1 cellular context compared by ENCODE assay signal in the genomic region with DNA sequence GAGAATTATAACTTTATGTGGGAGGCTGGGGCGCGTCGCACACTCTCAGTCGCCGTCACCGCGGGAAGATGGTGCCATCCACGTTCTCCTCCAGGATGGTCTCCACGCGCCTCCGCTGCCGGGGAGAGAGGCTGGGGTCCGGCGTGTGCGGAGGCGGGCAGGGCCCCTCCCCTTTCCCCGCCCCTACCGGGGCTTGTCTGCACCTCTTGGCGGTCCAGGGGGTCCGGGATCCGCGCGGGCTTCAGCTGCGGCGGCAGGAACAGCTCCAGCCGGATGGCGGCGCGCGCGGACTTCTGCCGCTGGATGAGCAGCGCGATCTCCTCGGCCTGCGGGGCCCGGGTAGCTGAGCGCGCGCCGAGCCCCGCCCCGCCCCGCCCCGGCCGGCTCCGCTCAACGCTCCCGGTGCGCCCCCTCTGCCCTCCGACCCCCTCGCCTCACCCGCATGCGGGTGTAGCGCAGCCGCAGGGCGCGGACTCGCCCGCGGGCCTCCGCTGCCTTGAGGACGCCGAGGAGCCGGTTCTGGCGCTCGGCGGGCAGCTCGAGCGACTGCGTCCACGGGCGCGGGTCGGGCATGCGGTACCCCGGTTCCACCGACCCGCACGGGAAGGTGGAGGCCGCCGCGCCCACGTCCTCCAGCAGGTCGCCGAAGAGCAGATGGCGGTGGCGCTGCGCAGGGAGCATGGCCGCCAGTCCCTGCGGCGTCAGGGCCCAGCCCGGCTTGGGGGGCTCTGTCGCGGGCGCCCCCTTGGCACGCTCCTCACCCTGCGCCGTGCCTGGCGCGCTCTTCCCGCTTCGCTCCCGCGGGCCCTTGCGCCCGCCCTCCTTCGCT.
A peak's percentile ranks its signal among the peaks of the same experiment; 100 is the strongest.
TF ChIP-seq lines count a peak whose summit lies in the region.

No MANE protein-coding gene starts in this region.

TF ChIP-seq in HepG2, 621 proteins besides CTCF, POLR2A, EP300 and RAD21 (continued from another document and continues in another):
- TF ChIP-seq, protein P1, sequence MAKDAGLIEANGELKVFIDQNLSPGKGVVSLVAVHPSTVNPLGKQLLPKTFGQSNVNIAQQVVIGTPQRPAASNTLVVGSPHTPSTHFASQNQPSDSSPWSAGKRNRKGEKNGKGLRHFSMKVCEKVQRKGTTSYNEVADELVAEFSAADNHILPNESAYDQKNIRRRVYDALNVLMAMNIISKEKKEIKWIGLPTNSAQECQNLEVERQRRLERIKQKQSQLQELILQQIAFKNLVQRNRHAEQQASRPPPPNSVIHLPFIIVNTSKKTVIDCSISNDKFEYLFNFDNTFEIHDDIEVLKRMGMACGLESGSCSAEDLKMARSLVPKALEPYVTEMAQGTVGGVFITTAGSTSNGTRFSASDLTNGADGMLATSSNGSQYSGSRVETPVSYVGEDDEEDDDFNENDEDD (CRISPR knock-in tag; IDR thresholded peaks at IDR 0.05; ENCODE audit: borderline replicate concordance): peak; percentile 73
- no peak; the same call in 1 of the 2 replicates for TF ChIP-seq HNF4G (IDR thresholded peaks at IDR 0.05; ENCODE audit: borderline replicate concordance, low read depth, low read length)
- no peak for TF ChIP-seq HNF4G (CRISPR knock-in tag; IDR thresholded peaks at IDR 0.05; ENCODE audit: borderline replicate concordance, low read depth)
- TF ChIP-seq, protein P2, sequence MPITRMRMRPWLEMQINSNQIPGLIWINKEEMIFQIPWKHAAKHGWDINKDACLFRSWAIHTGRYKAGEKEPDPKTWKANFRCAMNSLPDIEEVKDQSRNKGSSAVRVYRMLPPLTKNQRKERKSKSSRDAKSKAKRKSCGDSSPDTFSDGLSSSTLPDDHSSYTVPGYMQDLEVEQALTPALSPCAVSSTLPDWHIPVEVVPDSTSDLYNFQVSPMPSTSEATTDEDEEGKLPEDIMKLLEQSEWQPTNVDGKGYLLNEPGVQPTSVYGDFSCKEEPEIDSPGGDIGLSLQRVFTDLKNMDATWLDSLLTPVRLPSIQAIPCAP (CRISPR knock-in tag; IDR thresholded peaks at IDR 0.05; ENCODE audit: low read depth): peak; percentile 70; the same call in 1 of the 2 replicates
- TF ChIP-seq, protein P3, sequence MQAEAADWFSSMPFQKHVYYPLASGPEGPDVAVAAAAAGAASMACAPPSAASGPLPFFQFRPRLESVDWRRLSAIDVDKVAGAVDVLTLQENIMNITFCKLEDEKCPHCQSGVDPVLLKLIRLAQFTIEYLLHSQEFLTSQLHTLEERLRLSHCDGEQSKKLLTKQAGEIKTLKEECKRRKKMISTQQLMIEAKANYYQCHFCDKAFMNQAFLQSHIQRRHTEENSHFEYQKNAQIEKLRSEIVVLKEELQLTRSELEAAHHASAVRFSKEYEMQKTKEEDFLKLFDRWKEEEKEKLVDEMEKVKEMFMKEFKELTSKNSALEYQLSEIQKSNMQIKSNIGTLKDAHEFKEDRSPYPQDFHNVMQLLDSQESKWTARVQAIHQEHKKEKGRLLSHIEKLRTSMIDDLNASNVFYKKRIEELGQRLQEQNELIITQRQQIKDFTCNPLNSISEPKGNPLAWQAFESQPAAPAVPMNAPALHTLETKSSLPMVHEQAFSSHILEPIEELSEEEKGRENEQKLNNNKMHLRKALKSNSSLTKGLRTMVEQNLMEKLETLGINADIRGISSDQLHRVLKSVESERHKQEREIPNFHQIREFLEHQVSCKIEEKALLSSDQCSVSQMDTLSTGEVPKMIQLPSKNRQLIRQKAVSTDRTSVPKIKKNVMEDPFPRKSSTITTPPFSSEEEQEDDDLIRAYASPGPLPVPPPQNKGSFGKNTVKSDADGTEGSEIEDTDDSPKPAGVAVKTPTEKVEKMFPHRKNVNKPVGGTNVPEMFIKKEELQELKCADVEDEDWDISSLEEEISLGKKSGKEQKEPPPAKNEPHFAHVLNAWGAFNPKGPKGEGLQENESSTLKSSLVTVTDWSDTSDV (CRISPR knock-in tag; IDR thresholded peaks at IDR 0.05): peak; percentile 12; the same call in 1 of the 2 replicates
- peak; percentile 64 for TF ChIP-seq ZFX (CRISPR knock-in tag; IDR thresholded peaks at IDR 0.05; ENCODE audit: low read depth)
- no peak for TF ChIP-seq SNAPC2 (CRISPR knock-in tag; IDR thresholded peaks at IDR 0.05)
- 0 out of 4 replicates have a peak, but pooled peaks of 1 of the 2 experiments have one; percentile 33 for TF ChIP-seq KLF16 (CRISPR knock-in tag; IDR thresholded peaks at IDR 0.05)
- no peak for TF ChIP-seq MAZ (IDR thresholded peaks at IDR 0.05; ENCODE audit: borderline replicate concordance, low read depth, low read length)
- TF ChIP-seq MAZ (CRISPR knock-in tag; IDR thresholded peaks at IDR 0.05; ENCODE audit: low read depth): peak; percentile 38; the same call in 1 of the 2 replicates
- no peak for TF ChIP-seq TEAD2 (CRISPR knock-in tag; IDR thresholded peaks at IDR 0.05)
- TF ChIP-seq GABPB1 (CRISPR knock-in tag; IDR thresholded peaks at IDR 0.05): peak; percentile 58
- TF ChIP-seq, protein P4, sequence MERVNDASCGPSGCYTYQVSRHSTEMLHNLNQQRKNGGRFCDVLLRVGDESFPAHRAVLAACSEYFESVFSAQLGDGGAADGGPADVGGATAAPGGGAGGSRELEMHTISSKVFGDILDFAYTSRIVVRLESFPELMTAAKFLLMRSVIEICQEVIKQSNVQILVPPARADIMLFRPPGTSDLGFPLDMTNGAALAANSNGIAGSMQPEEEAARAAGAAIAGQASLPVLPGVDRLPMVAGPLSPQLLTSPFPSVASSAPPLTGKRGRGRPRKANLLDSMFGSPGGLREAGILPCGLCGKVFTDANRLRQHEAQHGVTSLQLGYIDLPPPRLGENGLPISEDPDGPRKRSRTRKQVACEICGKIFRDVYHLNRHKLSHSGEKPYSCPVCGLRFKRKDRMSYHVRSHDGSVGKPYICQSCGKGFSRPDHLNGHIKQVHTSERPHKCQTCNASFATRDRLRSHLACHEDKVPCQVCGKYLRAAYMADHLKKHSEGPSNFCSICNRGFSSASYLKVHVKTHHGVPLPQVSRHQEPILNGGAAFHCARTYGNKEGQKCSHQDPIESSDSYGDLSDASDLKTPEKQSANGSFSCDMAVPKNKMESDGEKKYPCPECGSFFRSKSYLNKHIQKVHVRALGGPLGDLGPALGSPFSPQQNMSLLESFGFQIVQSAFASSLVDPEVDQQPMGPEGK (CRISPR knock-in tag; IDR thresholded peaks at IDR 0.05): peak; percentile 50; the same call in 1 of the 2 replicates
- TF ChIP-seq ERF (CRISPR knock-in tag; IDR thresholded peaks at IDR 0.05): peak; percentile 50; the same call in 1 of the 2 replicates
- TF ChIP-seq, protein P5, sequence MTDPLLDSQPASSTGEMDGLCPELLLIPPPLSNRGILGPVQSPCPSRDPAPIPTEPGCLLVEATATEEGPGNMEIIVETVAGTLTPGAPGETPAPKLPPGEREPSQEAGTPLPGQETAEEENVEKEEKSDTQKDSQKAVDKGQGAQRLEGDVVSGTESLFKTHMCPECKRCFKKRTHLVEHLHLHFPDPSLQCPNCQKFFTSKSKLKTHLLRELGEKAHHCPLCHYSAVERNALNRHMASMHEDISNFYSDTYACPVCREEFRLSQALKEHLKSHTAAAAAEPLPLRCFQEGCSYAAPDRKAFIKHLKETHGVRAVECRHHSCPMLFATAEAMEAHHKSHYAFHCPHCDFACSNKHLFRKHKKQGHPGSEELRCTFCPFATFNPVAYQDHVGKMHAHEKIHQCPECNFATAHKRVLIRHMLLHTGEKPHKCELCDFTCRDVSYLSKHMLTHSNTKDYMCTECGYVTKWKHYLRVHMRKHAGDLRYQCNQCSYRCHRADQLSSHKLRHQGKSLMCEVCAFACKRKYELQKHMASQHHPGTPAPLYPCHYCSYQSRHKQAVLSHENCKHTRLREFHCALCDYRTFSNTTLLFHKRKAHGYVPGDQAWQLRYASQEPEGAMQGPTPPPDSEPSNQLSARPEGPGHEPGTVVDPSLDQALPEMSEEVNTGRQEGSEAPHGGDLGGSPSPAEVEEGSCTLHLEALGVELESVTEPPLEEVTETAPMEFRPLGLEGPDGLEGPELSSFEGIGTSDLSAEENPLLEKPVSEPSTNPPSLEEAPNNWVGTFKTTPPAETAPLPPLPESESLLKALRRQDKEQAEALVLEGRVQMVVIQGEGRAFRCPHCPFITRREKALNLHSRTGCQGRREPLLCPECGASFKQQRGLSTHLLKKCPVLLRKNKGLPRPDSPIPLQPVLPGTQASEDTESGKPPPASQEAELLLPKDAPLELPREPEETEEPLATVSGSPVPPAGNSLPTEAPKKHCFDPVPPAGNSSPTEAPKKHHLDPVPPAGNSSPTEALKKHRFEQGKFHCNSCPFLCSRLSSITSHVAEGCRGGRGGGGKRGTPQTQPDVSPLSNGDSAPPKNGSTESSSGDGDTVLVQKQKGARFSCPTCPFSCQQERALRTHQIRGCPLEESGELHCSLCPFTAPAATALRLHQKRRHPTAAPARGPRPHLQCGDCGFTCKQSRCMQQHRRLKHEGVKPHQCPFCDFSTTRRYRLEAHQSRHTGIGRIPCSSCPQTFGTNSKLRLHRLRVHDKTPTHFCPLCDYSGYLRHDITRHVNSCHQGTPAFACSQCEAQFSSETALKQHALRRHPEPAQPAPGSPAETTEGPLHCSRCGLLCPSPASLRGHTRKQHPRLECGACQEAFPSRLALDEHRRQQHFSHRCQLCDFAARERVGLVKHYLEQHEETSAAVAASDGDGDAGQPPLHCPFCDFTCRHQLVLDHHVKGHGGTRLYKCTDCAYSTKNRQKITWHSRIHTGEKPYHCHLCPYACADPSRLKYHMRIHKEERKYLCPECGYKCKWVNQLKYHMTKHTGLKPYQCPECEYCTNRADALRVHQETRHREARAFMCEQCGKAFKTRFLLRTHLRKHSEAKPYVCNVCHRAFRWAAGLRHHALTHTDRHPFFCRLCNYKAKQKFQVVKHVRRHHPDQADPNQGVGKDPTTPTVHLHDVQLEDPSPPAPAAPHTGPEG (CRISPR knock-in tag; IDR thresholded peaks at IDR 0.05): peak; percentile 26; the same call in 1 of the 2 replicates
- TF ChIP-seq DNMT1 (CRISPR knock-in tag; IDR thresholded peaks at IDR 0.05): peak; percentile 88; the same call in 1 of the 2 replicates
- peak; percentile 88 for TF ChIP-seq ZBTB7B (CRISPR knock-in tag; IDR thresholded peaks at IDR 0.05)
- peak; percentile 65; the same call in 1 of the 2 replicates for TF ChIP-seq SRY (CRISPR knock-in tag; IDR thresholded peaks at IDR 0.05)
- no peak for TF ChIP-seq MBD4 (IDR thresholded peaks at IDR 0.05; ENCODE audit: borderline replicate concordance, low read length)
- TF ChIP-seq TCF12 (IDR thresholded peaks at IDR 0.05): no peak
- TF ChIP-seq TCF12 (CRISPR knock-in tag; IDR thresholded peaks at IDR 0.05): no peak
- TF ChIP-seq ZC3H13 (CRISPR knock-in tag; IDR thresholded peaks at IDR 0.05): no peak
- TF ChIP-seq MEIS1 (CRISPR knock-in tag; IDR thresholded peaks at IDR 0.05; ENCODE audit: borderline replicate concordance): 0 out of 2 replicates have a peak, but pooled peaks have one; percentile 3
- TF ChIP-seq SAP130 (CRISPR knock-in tag; IDR thresholded peaks at IDR 0.05; ENCODE audit: low read depth): peak; percentile 35; the same call in 1 of the 2 replicates
- no peak for TF ChIP-seq ZNF24 (IDR thresholded peaks at IDR 0.05)
- peak; percentile 53; the same call in 1 of the 2 replicates for TF ChIP-seq KDM3A (CRISPR knock-in tag; IDR thresholded peaks at IDR 0.05; ENCODE audit: low read depth)
- TF ChIP-seq, protein P6, sequence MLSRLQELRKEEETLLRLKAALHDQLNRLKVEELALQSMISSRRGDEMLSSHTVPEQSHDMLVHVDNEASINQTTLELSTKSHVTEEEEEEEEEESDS (CRISPR knock-in tag; IDR thresholded peaks at IDR 0.05; ENCODE audit: borderline replicate concordance): no peak
- TF ChIP-seq ZBTB38 (CRISPR knock-in tag; IDR thresholded peaks at IDR 0.05): peak; percentile 53; the same call in 1 of the 2 replicates
- TF ChIP-seq, protein P7, sequence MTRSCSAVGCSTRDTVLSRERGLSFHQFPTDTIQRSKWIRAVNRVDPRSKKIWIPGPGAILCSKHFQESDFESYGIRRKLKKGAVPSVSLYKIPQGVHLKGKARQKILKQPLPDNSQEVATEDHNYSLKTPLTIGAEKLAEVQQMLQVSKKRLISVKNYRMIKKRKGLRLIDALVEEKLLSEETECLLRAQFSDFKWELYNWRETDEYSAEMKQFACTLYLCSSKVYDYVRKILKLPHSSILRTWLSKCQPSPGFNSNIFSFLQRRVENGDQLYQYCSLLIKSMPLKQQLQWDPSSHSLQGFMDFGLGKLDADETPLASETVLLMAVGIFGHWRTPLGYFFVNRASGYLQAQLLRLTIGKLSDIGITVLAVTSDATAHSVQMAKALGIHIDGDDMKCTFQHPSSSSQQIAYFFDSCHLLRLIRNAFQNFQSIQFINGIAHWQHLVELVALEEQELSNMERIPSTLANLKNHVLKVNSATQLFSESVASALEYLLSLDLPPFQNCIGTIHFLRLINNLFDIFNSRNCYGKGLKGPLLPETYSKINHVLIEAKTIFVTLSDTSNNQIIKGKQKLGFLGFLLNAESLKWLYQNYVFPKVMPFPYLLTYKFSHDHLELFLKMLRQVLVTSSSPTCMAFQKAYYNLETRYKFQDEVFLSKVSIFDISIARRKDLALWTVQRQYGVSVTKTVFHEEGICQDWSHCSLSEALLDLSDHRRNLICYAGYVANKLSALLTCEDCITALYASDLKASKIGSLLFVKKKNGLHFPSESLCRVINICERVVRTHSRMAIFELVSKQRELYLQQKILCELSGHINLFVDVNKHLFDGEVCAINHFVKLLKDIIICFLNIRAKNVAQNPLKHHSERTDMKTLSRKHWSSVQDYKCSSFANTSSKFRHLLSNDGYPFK (CRISPR knock-in tag; IDR thresholded peaks at IDR 0.05; ENCODE audit: borderline replicate concordance): 0 out of 2 replicates have a peak, but pooled peaks have one; percentile 28
- TF ChIP-seq MYC (CRISPR knock-in tag; IDR thresholded peaks at IDR 0.05; ENCODE audit: borderline replicate concordance): peak; percentile 53
- TF ChIP-seq ZNF614 (CRISPR knock-in tag; IDR thresholded peaks at IDR 0.05; ENCODE audit: borderline replicate concordance): peak; percentile 43; the same call in 1 of the 2 replicates
- TF ChIP-seq, protein P8, sequence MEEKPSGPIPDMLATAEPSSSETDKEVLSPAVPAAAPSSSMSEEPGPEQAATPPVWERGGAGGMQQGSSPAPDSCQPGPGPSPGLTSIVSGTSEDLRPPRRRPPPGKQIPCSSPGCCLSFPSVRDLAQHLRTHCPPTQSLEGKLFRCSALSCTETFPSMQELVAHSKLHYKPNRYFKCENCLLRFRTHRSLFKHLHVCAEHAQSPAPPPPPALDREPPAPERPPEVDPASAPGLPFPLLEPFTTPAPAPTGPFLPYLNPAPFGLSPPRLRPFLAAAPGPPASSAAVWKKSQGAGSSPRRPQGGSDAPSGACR (CRISPR knock-in tag; IDR thresholded peaks at IDR 0.05): peak; percentile 89; the same call in 1 of the 2 replicates
- TF ChIP-seq ZNF678 (CRISPR knock-in tag; IDR thresholded peaks at IDR 0.05): peak; percentile 72; the same call in 1 of the 2 replicates
- TF ChIP-seq ZNF547 (CRISPR knock-in tag; IDR thresholded peaks at IDR 0.05): peak; percentile 11
- TF ChIP-seq, protein P9, sequence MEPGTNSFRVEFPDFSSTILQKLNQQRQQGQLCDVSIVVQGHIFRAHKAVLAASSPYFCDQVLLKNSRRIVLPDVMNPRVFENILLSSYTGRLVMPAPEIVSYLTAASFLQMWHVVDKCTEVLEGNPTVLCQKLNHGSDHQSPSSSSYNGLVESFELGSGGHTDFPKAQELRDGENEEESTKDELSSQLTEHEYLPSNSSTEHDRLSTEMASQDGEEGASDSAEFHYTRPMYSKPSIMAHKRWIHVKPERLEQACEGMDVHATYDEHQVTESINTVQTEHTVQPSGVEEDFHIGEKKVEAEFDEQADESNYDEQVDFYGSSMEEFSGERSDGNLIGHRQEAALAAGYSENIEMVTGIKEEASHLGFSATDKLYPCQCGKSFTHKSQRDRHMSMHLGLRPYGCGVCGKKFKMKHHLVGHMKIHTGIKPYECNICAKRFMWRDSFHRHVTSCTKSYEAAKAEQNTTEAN (CRISPR knock-in tag; conservative IDR thresholded peaks at IDR 0.05): peak; percentile 46; the same call in 1 of the 2 replicates
- TF ChIP-seq SALL2 (CRISPR knock-in tag; IDR thresholded peaks at IDR 0.05): peak; percentile 87
- no peak for TF ChIP-seq MLLT10 (CRISPR knock-in tag; IDR thresholded peaks at IDR 0.05)
